ENCODE assay signal across 8 cellular contexts in genomic region chr3:71131385-71131871, GRCh38.
DNase-seq lines count a peak whose midpoint lies in the region; ATAC-seq and TF ChIP-seq lines count a peak whose summit lies in the region.

No MANE protein-coding gene starts in this region.

- WGBS in aorta, 2 donors, result 11% methylated on average over 5 of the region's 5 CpGs

- H3K36me3 Mint-ChIP-seq in natural killer cell treated with Interleukin-12 subunit alpha and Interleukin-12 subunit beta and Interleukin-15 and Interleukin-18, amount 100 ng/mL, for 72 hours, result no peaks in the 10 kb centered on the region

- H3K4me1 Mint-ChIP-seq in natural killer cell treated with Interleukin-12 subunit alpha and Interleukin-12 subunit beta and Interleukin-15 and Interleukin-18, amount 100 ng/mL, for 72 hours (ENCODE audit: low read depth in 2 of 2), result peaks cover 45 to 56% of the 10 kb centered on the region in 2 donors

- H3K27me3 ChIP-seq in right atrium auricular region, result no peaks in the 10 kb centered on the region
- no peaks in the 10 kb centered on the region for H3K27me3 ChIP-seq in breast epithelium
- no peaks in the 10 kb centered on the region for H3K27me3 ChIP-seq in aorta (ENCODE audit: control insufficient read depth in 1 of 2, insufficient read depth in 2 of 2, low read length in 1 of 2)

- H3K27ac ChIP-seq in right atrium auricular region (peak overlapping the region; percentile 88 to 91), breast epithelium (peak overlapping the region; percentile 76 to 92), aorta (ENCODE audit: low read depth in 1 of 2, low read length in 2 of 2) (peak overlapping the region; percentile 98 to 99)

- intact Hi-C loops in Right ventricle myocardium inferior (cut with DNase I) (loop anchor here (2.0 to 5.0 kb wide), 3 partner anchors 76 to 125 kb away; no protein-coding TSS in a partner anchor), breast epithelium (cut with DNase I; ENCODE audit: low total_unique reads) (no loop called here), aorta (cut with DNase I) (loop anchor here in 1 of 2 donors (5.0 to 10.0 kb wide), 3 partner anchors 111 to 451 kb away; partner anchors contain the start of gene FOXP1)

- TF ChIP-seq CTCF in right atrium auricular region (IDR thresholded peaks at IDR 0.05) (no peak), breast epithelium (IDR thresholded peaks at IDR 0.05) (no peak)

- H3K9me3 Mint-ChIP-seq in natural killer cell treated with Interleukin-12 subunit alpha and Interleukin-12 subunit beta and Interleukin-15 and Interleukin-18, amount 100 ng/mL, for 72 hours, result no peaks in the 10 kb centered on the region

- H3K4me3 ChIP-seq in right atrium auricular region (peak overlapping the region; percentile 43 to 53), breast epithelium (no peak overlapping the region), aorta (ENCODE audit: low read length in 2 of 2) (peak overlapping the region; percentile 89 to 99)

- TF ChIP-seq POLR2A in breast epithelium (IDR thresholded peaks at IDR 0.05), result no peak

- H3K4me1 ChIP-seq in right atrium auricular region, result peaks cover 0 to 74% of the 10 kb centered on the region in 2 donors
- H3K4me1 ChIP-seq in breast epithelium, result peaks cover 0 to 6% of the 10 kb centered on the region in 2 donors
- H3K4me1 ChIP-seq in aorta (ENCODE audit: control insufficient read depth in 1 of 2, insufficient read depth in 2 of 2, low read length in 2 of 2), result peaks cover 0 to 3% of the 10 kb centered on the region in 2 donors

- H3K9me3 ChIP-seq in right atrium auricular region (no peaks in the 10 kb centered on the region), breast epithelium (no peaks in the 10 kb centered on the region), aorta (ENCODE audit: control insufficient read depth, low read length) (no peaks in the 10 kb centered on the region)

- DNase-seq in right atrium auricular region (ENCODE audit: low spot score), result no peak
- no peak for DNase-seq in Right ventricle myocardium inferior (ENCODE audit: missing footprints)
- DNase-seq in breast epithelium (ENCODE audit: low spot score in 2 of 2), result no peak
- no peak for DNase-seq in natural killer cell treated with Interleukin-12 subunit alpha and Interleukin-12 subunit beta and Interleukin-15 and Interleukin-18, amount 100 ng/mL, for 72 hours (ENCODE audit: low spot score)
- DNase-seq in aorta, result no peak
- no peak for DNase-seq in NCI-H1930 (lab: John Stamatoyannopoulos, UW)
- no peak for DNase-seq in effector CD4-positive, alpha-beta T cell

- H3K27ac Mint-ChIP-seq in natural killer cell treated with Interleukin-12 subunit alpha and Interleukin-12 subunit beta and Interleukin-15 and Interleukin-18, amount 100 ng/mL, for 72 hours, result peak overlapping the region; percentile 92 to 97

- no peaks in the 10 kb centered on the region for H3K36me3 ChIP-seq in right atrium auricular region
- H3K36me3 ChIP-seq in breast epithelium, result no peaks in the 10 kb centered on the region
- H3K36me3 ChIP-seq in aorta (ENCODE audit: control insufficient read depth in 1 of 2, insufficient read depth in 2 of 2, low read length in 1 of 2), result no peaks in the 10 kb centered on the region

- ATAC-seq in Right ventricle myocardium inferior (no peak), aorta (ENCODE audit: low FRiP score) (no peak), GM21360 (IDR thresholded peaks at IDR 0.05; ENCODE audit: unreplicated experiment) (no peak)
- no peak for ATAC-seq in natural killer cell treated with Interleukin-12 subunit alpha and Interleukin-12 subunit beta and Interleukin-15 and Interleukin-18, amount 100 ng/mL, for 72 hours

- no peaks in the 10 kb centered on the region for H3K27me3 Mint-ChIP-seq in natural killer cell treated with Interleukin-12 subunit alpha and Interleukin-12 subunit beta and Interleukin-15 and Interleukin-18, amount 100 ng/mL, for 72 hours

- H3K4me3 Mint-ChIP-seq in natural killer cell treated with Interleukin-12 subunit alpha and Interleukin-12 subunit beta and Interleukin-15 and Interleukin-18, amount 100 ng/mL, for 72 hours, result peak overlapping the region; percentile 98

Comparison
In these comparisons a context has a peak if more than half of its experiments do, and no peak if none do; other contexts are left out.
1. H3K4me3 ChIP-seq: peak in right atrium auricular region (2 of 2) and aorta (2 of 2); none in breast epithelium (0 of 3).
2. Peak in every context shown above with its lines, with median percentiles within 50 percentile points of each other: H3K27ac ChIP-seq.